ENCODE assay signal across 8 cellular contexts in genomic region chr6:33247977-33248642, GRCh38. TPM values are rescaled to one million over a fixed set of nuclear protein-coding genes. Genes with fewer than 3 reads are reported as not detected.
A peak's percentile ranks its signal among the peaks of the same experiment; 100 is the strongest.
DNase-seq lines count a peak whose midpoint lies in the region; ATAC-seq and TF ChIP-seq lines count a peak whose summit lies in the region.

No MANE protein-coding gene starts in this region.

- H3K27ac ChIP-seq in rectal smooth muscle tissue (ENCODE audit: low read depth, low read length), result peak overlapping the region; percentile 91
- H3K27ac ChIP-seq in vagina, result peak overlapping the region; percentile 96

- TF ChIP-seq CTCF in astrocyte of the cerebellum (IDR thresholded peaks at IDR 0.05; ENCODE audit: low read depth, low read length, missing control alignments) (peak; percentile 86), vagina (IDR thresholded peaks at IDR 0.05) (peak; percentile 70 to 94 (median 87))

- peak overlapping the region; percentile 45 for H3K4me3 ChIP-seq in astrocyte of the cerebellum (ENCODE audit: low read depth, low read length)
- H3K4me3 ChIP-seq in rectal smooth muscle tissue (ENCODE audit: low read length), result peak overlapping the region; percentile 76
- peak overlapping the region; percentile 45 to 58 for H3K4me3 ChIP-seq in vagina

- peak; percentile 41 for ATAC-seq in HG02943 (IDR thresholded peaks at IDR 0.05; ENCODE audit: low read depth, unreplicated experiment)

- intact Hi-C loops in vagina (cut with DNase I), result loop anchor here (5.0 to 10.0 kb wide), 3 partner anchors 86 to 231 kb away; no protein-coding TSS in a partner anchor

- H3K4me1 ChIP-seq in rectal smooth muscle tissue (ENCODE audit: control insufficient read depth, insufficient read depth, low read length), result peaks cover 12% of the 10 kb centered on the region
- peaks cover 27% of the 10 kb centered on the region for H3K4me1 ChIP-seq in vagina

- H3K27me3 ChIP-seq in rectal smooth muscle tissue (ENCODE audit: control insufficient read depth, insufficient read depth, low read length) (no peaks in the 10 kb centered on the region), vagina (no peaks in the 10 kb centered on the region)

- DNase-seq in EH (ENCODE audit: low read depth), result peak; percentile 87
- peak; percentile 44 for DNase-seq in NCI-H2081 treated with DMSO at 0.1 percent for 48 hours (lab: John Stamatoyannopoulos, UW)
- DNase-seq in T1000 (lab: John Stamatoyannopoulos, UW), result peak; percentile 77
- peak; percentile 64 for DNase-seq in astrocyte of the cerebellum (ENCODE audit: low read depth)
- DNase-seq in hepatic stellate cell (ENCODE audit: low spot score), result peak; percentile 50
- DNase-seq in vagina (ENCODE audit: extremely low spot score in 2 of 2), result peak in 1 of 2 donors; percentile 94

- no peaks in the 10 kb centered on the region for H3K9me3 ChIP-seq in vagina

- in situ Hi-C loops in astrocyte of the cerebellum (cut with HindIII; ENCODE audit: low sequenced_read_pairs), result no loop called here

- TF ChIP-seq POLR2A in vagina (IDR thresholded peaks at IDR 0.05), result no peak

- H3K36me3 ChIP-seq in rectal smooth muscle tissue (ENCODE audit: control insufficient read depth, insufficient read depth, low read length) (no peaks in the 10 kb centered on the region), vagina (peaks cover 0 to 5% of the 10 kb centered on the region in 2 donors)

- peak overlapping the region; percentile 41 for H3K9ac ChIP-seq in rectal smooth muscle tissue (ENCODE audit: low read length)

RNA-seq across cellular contexts. Expression of gene VPS52, which starts 23.6 kb away (rescaled TPM):
- total RNA-seq in vagina, result 42.2 TPM

RNA-seq across cellular contexts. Expression of gene RPS18, which starts 23.8 kb away (rescaled TPM):
- total RNA-seq in vagina, result 3,296 TPM

RNA-seq across cellular contexts. Expression of gene B3GALT4, which starts 28.8 kb away (rescaled TPM):
- total RNA-seq in vagina, result 14.0 TPM

RNA-seq across cellular contexts. Expression of gene RING1, which starts 39.8 kb away (rescaled TPM):
- total RNA-seq in vagina, result 32.7 TPM

RNA-seq across cellular contexts. Expression of gene WDR46, which starts 40.9 kb away (rescaled TPM):
- total RNA-seq in vagina, result 36.3 TPM
